Comparison of ENCODE assay signal across 1 cellular context in genomic region chr3:184380627-184381260, GRCh38.
TF ChIP-seq lines count a peak whose summit lies in the region.

No MANE protein-coding gene starts in this region.

TF ChIP-seq in HEK293, 187 proteins besides CTCF, POLR2A, EP300 and RAD21 (continued from another document):
- TF ChIP-seq ZNF660 (tag by site-specific recombination; IDR thresholded peaks at IDR 0.05): peak; percentile 78; the same call in 1 of the 2 replicates
